22 cellular contexts compared by ENCODE assay signal in genomic region chr14:88481089-88481488, GRCh38.
"Had no signal": no experiment of that assay in that cellular context is flagged by ENCODE, and none has a peak within 500 bp of the region (broad histone marks: within the 10 kb centered on the region; RNA-seq: fewer than 3 reads in every experiment).

No MANE protein-coding gene starts in this region.

- DNase-seq: activated CD4-positive, alpha-beta memory T cell treated with anti-CD3 and anti-CD28 coated beads, Interleukin-2, amount 10 ng/mL, durations not matched to agents 7 days and 5 days; activated CD4-positive, alpha-beta T cell treated with anti-CD3 and anti-CD28 coated beads for 36 hours; activated CD4-positive, alpha-beta T cell treated with anti-CD3 and anti-CD28 coated beads, Interleukin-2, amount 50 U/mL, for 1 hour; activated gamma-delta T cell treated with Interleukin-2 at 50 U/mL for 16 hours; activated naive CD4-positive, alpha-beta T cell treated with anti-CD3 and anti-CD28 coated beads, Interleukin-2, amount 10 ng/mL, durations not matched to agents 7 days and 5 days; activated naive CD8-positive, alpha-beta T cell treated with anti-CD3 and anti-CD28 coated beads for 36 hours; activated T-cell treated with anti-CD3 and anti-CD28 coated beads for 4 hours; activated T-cell treated with anti-CD3 and anti-CD28 coated beads, Interleukin-2, amount 50 U/mL, for 72 hours; anterior cingulate cortex; MG63; NCI-H1105; NCI-H1436; NCI-H1694 treated with DMSO at 0.1 percent for 48 hours; NCI-H2029 treated with DMSO at 0.1 percent for 48 hours; NCI-H510A treated with DMSO at 0.1 percent for 48 hours; NCI-H69; PC-3; SHP77 treated with DMSO at 0.1 percent for 48 hours; T-helper 2 cell; WERI-Rb-1 had no signal

- H3K9ac ChIP-seq: KMS-11 had no signal

- H3K4me1 Mint-ChIP-seq: activated CD4-positive, alpha-beta memory T cell treated with anti-CD3 and anti-CD28 coated beads, Interleukin-2, amount 10 ng/mL, durations not matched to agents 7 days and 5 days; activated CD4-positive, alpha-beta T cell treated with anti-CD3 and anti-CD28 coated beads for 36 hours; activated naive CD4-positive, alpha-beta T cell treated with anti-CD3 and anti-CD28 coated beads, Interleukin-2, amount 10 ng/mL, durations not matched to agents 7 days and 5 days; activated naive CD8-positive, alpha-beta T cell treated with anti-CD3 and anti-CD28 coated beads for 36 hours had no signal

- H3K27ac ChIP-seq: KMS-11, WERI-Rb-1 had no signal

- H3K27me3 ChIP-seq: MG63 had no signal

- H3K4me3 ChIP-seq: MG63 had no signal

- ATAC-seq: activated CD4-positive, alpha-beta T cell treated with anti-CD3 and anti-CD28 coated beads for 36 hours; activated T-cell treated with anti-CD3 and anti-CD28 coated beads, Interleukin-2, amount 50 U/mL, for 72 hours; PC-3 had no signal

- H3K9me3 ChIP-seq: MG63 had no signal

- H3K27ac Mint-ChIP-seq: activated CD4-positive, alpha-beta memory T cell treated with anti-CD3 and anti-CD28 coated beads, Interleukin-2, amount 10 ng/mL, durations not matched to agents 7 days and 5 days; activated CD4-positive, alpha-beta T cell treated with anti-CD3 and anti-CD28 coated beads for 36 hours; activated naive CD4-positive, alpha-beta T cell treated with anti-CD3 and anti-CD28 coated beads, Interleukin-2, amount 10 ng/mL, durations not matched to agents 7 days and 5 days; activated naive CD8-positive, alpha-beta T cell treated with anti-CD3 and anti-CD28 coated beads for 36 hours; activated T-cell treated with anti-CD3 and anti-CD28 coated beads, Interleukin-2, amount 50 U/mL, for 72 hours; activated T-helper 2 cell treated with anti-CD3 and anti-CD28 coated beads, Interferon-gamma antibody, Interleukin-2, Interleukin-4, amounts not matched to agents 10 μg/mL and 5 μg/mL and 100 μg/mL, durations not matched to agents 14 hours and 24 hours and 36 hours had no signal

- H3K36me3 Mint-ChIP-seq: activated naive CD4-positive, alpha-beta T cell treated with anti-CD3 and anti-CD28 coated beads, Interleukin-2, amount 10 ng/mL, durations not matched to agents 7 days and 5 days; activated naive CD8-positive, alpha-beta T cell treated with anti-CD3 and anti-CD28 coated beads for 36 hours had no signal

- H3K9me3 Mint-ChIP-seq: activated naive CD4-positive, alpha-beta T cell treated with anti-CD3 and anti-CD28 coated beads, Interleukin-2, amount 10 ng/mL, durations not matched to agents 7 days and 5 days; activated naive CD8-positive, alpha-beta T cell treated with anti-CD3 and anti-CD28 coated beads for 36 hours; activated T-cell treated with anti-CD3 and anti-CD28 coated beads, Interleukin-2, amount 50 U/mL, for 72 hours; activated T-helper 2 cell treated with anti-CD3 and anti-CD28 coated beads, Interferon-gamma antibody, Interleukin-2, Interleukin-4, amounts not matched to agents 10 μg/mL and 5 μg/mL and 100 μg/mL, durations not matched to agents 14 hours and 24 hours and 36 hours had no signal

- H3K4me2 ChIP-seq: KMS-11 had no signal

- H3K36me3 ChIP-seq: MG63 had no signal

- H3K4me3 Mint-ChIP-seq: activated CD4-positive, alpha-beta memory T cell treated with anti-CD3 and anti-CD28 coated beads, Interleukin-2, amount 10 ng/mL, durations not matched to agents 7 days and 5 days; activated CD4-positive, alpha-beta T cell treated with anti-CD3 and anti-CD28 coated beads for 36 hours; activated naive CD4-positive, alpha-beta T cell treated with anti-CD3 and anti-CD28 coated beads, Interleukin-2, amount 10 ng/mL, durations not matched to agents 7 days and 5 days; activated naive CD8-positive, alpha-beta T cell treated with anti-CD3 and anti-CD28 coated beads for 36 hours; activated T-cell treated with anti-CD3 and anti-CD28 coated beads, Interleukin-2, amount 50 U/mL, for 72 hours had no signal
